In genomic region chr5:20113930-20114329, GRCh38 we compare ENCODE assay signal across 22 cellular contexts.
DNase-seq lines count a peak whose midpoint lies in the region; ATAC-seq, FAIRE-seq and TF ChIP-seq lines count a peak whose summit lies in the region.
"Had no signal": no experiment of that assay in that cellular context is flagged by ENCODE, and none has a peak within 500 bp of the region (broad histone marks: within the 10 kb centered on the region; RNA-seq: fewer than 3 reads in every experiment).

No MANE protein-coding gene starts in this region.

- no peak for ATAC-seq in A549
- ATAC-seq in K562, result no peak
- ATAC-seq: GM12878 had no signal

- 66% methylated on average over 4 of the region's 4 CpGs for WGBS in A549 (ENCODE audit: missing lambda C conversion rate)
- WGBS in K562 (ENCODE audit: insufficient coverage, low coverage, missing lambda C conversion rate), result 0% methylated on average over 4 of the region's 4 CpGs

- DNase-seq in DMS53 (lab: John Stamatoyannopoulos, UW), result peak; percentile 44
- no peak for DNase-seq in DMS53 treated with DMSO at 0.1 percent for 48 hours (lab: John Stamatoyannopoulos, UW; ENCODE audit: unreplicated experiment)
- peak; percentile 56 for DNase-seq in NCI-H748 (lab: John Stamatoyannopoulos, UW; ENCODE audit: unreplicated experiment)
- DNase-seq in NCI-H748 treated with DMSO at 0.1 percent for 48 hours (lab: John Stamatoyannopoulos, UW), result no peak
- DNase-seq in A549 (ENCODE audit: low read depth in 1 of 2, low spot score in 1 of 2), result no peak
- no peak for DNase-seq in K562 (ENCODE audit: extremely low read depth in 1 of 4, low spot score in 3 of 4)
- no peak for DNase-seq in kidney glomerular epithelial cell (lab: John Stamatoyannopoulos, UW)
- DNase-seq: ACHN; BE2C; CD4-positive, alpha-beta memory T cell; CD4-positive, CD25-positive, alpha-beta regulatory T cell; CD8-positive, alpha-beta memory T cell; DMS 273 treated with DMSO at 0.1 percent for 48 hours; DMS79; DND-41; EL; GDM1 had no signal

- H3K4me2 ChIP-seq in A549 (no peak overlapping the region), K562 (ENCODE audit: insufficient read depth, low read length) (no peak overlapping the region)
- H3K4me2 ChIP-seq: BLaER1 had no signal

- H3K4me3 ChIP-seq in A549 (no peak overlapping the region), K562 (no peak overlapping the region)
- H3K4me3 ChIP-seq: BLaER1, GM12878 had no signal

- no peak overlapping the region for H2AFZ ChIP-seq in K562 (ENCODE audit: low read depth, low read length)

- TF ChIP-seq RAD21 in A549 (conservative IDR thresholded peaks at IDR 0.05 in 1 of 2, IDR thresholded peaks at IDR 0.05 in 1 of 2) (no peak), K562 (CRISPR knock-in tag; conservative IDR thresholded peaks at IDR 0.05 in 1 of 2, IDR thresholded peaks at IDR 0.05 in 1 of 2) (no peak)

- TF ChIP-seq CTCF in A549 (IDR thresholded peaks at IDR 0.05), result no peak
- TF ChIP-seq CTCF in K562 (IDR thresholded peaks at IDR 0.05 in 2 of 3, conservative IDR thresholded peaks at IDR 0.05 in 1 of 3; ENCODE audit: insufficient read depth in 2 of 3, low read depth in 1 of 3, low read length in 3 of 3), result no peak

- TF ChIP-seq POLR2A in A549 (IDR thresholded peaks at IDR 0.05; ENCODE audit: low read length), result no peak
- TF ChIP-seq POLR2A in K562 (conservative IDR thresholded peaks at IDR 0.05), result no peak

- H3K9ac ChIP-seq in K562 (ENCODE audit: insufficient read depth in 1 of 2, low read depth in 2 of 2, low read length in 2 of 2), result no peak overlapping the region
- H3K9ac ChIP-seq: BLaER1 had no signal

- H3K4me1 ChIP-seq in A549 (no peaks in the 10 kb centered on the region), K562 (replicated peaks in 1 of 2; ENCODE audit: control insufficient read depth in 2 of 2, insufficient read depth in 2 of 2, low read length in 2 of 2) (no peaks in the 10 kb centered on the region)
- H3K4me1 ChIP-seq: BLaER1 had no signal

- H3K27me3 ChIP-seq in K562 (ENCODE audit: control insufficient read depth in 2 of 2, insufficient read depth in 2 of 2, low read length in 2 of 2), result no peaks in the 10 kb centered on the region
- H3K27me3 ChIP-seq: BE2C, BLaER1 had no signal

- H3K9me1 ChIP-seq in K562 (ENCODE audit: control insufficient read depth, insufficient read depth, low read length), result no peaks in the 10 kb centered on the region

- H3K9me3 ChIP-seq in A549 (no peaks in the 10 kb centered on the region), K562 (replicated peaks; ENCODE audit: control insufficient read depth, insufficient read depth, low read depth, low read length) (no peaks in the 10 kb centered on the region)
- H3K9me3 ChIP-seq: BE2C, BLaER1 had no signal

- intact Hi-C loops in K562 (cut with micrococcal nuclease), result no loop called here

- H3K79me2 ChIP-seq in K562 (ENCODE audit: control insufficient read depth, insufficient read depth, low read length), result no peaks in the 10 kb centered on the region

- no peaks in the 10 kb centered on the region for H4K20me1 ChIP-seq in K562 (replicated peaks; ENCODE audit: control insufficient read depth, insufficient read depth, low read length)
- H4K20me1 ChIP-seq: BLaER1 had no signal

- CTCF ChIA-PET in A549 (lab: Yijun Ruan, JAX) (no interaction called here), K562 (lab: Yijun Ruan, JAX; ENCODE audit: low intra/inter-chr PET ratio) (no interaction called here)

- H3K27ac ChIP-seq in A549 (no peak overlapping the region), K562 (ENCODE audit: extremely low read depth, low read depth, low read length) (no peak overlapping the region)
- H3K27ac ChIP-seq: 22Rv1, BLaER1 had no signal

- FAIRE-seq in A549 (lab: Jason Lieb, UNC) (no peak), K562 (lab: Jason Lieb, UNC) (no peak)
- FAIRE-seq: GM12878, GM12892, GM18507 had no signal

- POLR2A ChIA-PET in A549 (lab: Yijun Ruan, JAX), result no interaction called here
- POLR2A ChIA-PET in K562 (lab: Yijun Ruan, JAX), result no interaction called here

- BruUV-seq in K562 (replicated peaks; lab: Mats Ljungman, UMichigan), result no TSS peak

- TF ChIP-seq EP300 in A549 (IDR thresholded peaks at IDR 0.05), result no peak
- TF ChIP-seq EP300 in K562 (IDR thresholded peaks at IDR 0.05; ENCODE audit: low read length), result no peak

- in situ Hi-C loops in K562 (cut with MboI), result no loop called here

- H3K36me3 ChIP-seq in K562 (ENCODE audit: control insufficient read depth, insufficient read depth, low read length), result no peaks in the 10 kb centered on the region
- H3K36me3 ChIP-seq: BE2C, BLaER1 had no signal

TF ChIP-seq in A549, 52 proteins besides CTCF, POLR2A, EP300 and RAD21:
- TF ChIP-seq MAFK (IDR thresholded peaks at IDR 0.05; ENCODE audit: partially characterized antibody), result peak; percentile 51
- no peak for TF ChIP-seq EHMT2 (IDR thresholded peaks at IDR 0.05; ENCODE audit: low read depth)
- no peak for TF ChIP-seq RCOR1 (IDR thresholded peaks at IDR 0.05; ENCODE audit: low read depth, low read length)

TF ChIP-seq in K562, 482 proteins besides CTCF, POLR2A, EP300 and RAD21 (continues in another document):
- TF ChIP-seq ZC3H4 (CRISPR knock-in tag; IDR thresholded peaks at IDR 0.05; ENCODE audit: borderline replicate concordance) (no peak), ZNF316 (IDR thresholded peaks at IDR 0.05) (peak; percentile 30; the same call in 1 of the 2 replicates)
- TF ChIP-seq, protein P1, sequence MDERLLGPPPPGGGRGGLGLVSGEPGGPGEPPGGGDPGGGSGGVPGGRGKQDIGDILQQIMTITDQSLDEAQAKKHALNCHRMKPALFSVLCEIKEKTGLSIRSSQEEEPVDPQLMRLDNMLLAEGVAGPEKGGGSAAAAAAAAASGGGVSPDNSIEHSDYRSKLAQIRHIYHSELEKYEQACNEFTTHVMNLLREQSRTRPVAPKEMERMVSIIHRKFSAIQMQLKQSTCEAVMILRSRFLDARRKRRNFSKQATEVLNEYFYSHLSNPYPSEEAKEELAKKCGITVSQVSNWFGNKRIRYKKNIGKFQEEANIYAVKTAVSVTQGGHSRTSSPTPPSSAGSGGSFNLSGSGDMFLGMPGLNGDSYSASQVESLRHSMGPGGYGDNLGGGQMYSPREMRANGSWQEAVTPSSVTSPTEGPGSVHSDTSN (CRISPR knock-in tag; IDR thresholded peaks at IDR 0.05; ENCODE audit: low read depth), result no peak
- TF ChIP-seq, protein P1 (tag; conservative IDR thresholded peaks at IDR 0.05; ENCODE audit: low read depth), result no peak
- TF ChIP-seq, protein P2, sequence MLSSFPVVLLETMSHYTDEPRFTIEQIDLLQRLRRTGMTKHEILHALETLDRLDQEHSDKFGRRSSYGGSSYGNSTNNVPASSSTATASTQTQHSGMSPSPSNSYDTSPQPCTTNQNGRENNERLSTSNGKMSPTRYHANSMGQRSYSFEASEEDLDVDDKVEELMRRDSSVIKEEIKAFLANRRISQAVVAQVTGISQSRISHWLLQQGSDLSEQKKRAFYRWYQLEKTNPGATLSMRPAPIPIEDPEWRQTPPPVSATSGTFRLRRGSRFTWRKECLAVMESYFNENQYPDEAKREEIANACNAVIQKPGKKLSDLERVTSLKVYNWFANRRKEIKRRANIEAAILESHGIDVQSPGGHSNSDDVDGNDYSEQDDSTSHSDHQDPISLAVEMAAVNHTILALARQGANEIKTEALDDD (IDR thresholded peaks at IDR 0.05), result no peak
- TF ChIP-seq, protein P3, sequence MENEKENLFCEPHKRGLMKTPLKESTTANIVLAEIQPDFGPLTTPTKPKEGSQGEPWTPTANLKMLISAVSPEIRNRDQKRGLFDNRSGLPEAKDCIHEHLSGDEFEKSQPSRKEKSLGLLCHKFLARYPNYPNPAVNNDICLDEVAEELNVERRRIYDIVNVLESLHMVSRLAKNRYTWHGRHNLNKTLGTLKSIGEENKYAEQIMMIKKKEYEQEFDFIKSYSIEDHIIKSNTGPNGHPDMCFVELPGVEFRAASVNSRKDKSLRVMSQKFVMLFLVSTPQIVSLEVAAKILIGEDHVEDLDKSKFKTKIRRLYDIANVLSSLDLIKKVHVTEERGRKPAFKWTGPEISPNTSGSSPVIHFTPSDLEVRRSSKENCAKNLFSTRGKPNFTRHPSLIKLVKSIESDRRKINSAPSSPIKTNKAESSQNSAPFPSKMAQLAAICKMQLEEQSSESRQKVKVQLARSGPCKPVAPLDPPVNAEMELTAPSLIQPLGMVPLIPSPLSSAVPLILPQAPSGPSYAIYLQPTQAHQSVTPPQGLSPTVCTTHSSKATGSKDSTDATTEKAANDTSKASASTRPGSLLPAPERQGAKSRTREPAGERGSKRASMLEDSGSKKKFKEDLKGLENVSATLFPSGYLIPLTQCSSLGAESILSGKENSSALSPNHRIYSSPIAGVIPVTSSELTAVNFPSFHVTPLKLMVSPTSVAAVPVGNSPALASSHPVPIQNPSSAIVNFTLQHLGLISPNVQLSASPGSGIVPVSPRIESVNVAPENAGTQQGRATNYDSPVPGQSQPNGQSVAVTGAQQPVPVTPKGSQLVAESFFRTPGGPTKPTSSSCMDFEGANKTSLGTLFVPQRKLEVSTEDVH (IDR thresholded peaks at IDR 0.05; ENCODE audit: low read depth, partially characterized antibody), result no peak

Comparison
In these comparisons a context has a peak if more than half of its experiments do, and no peak if none do; other contexts are left out.
1. DNase-seq: peak in DMS53 (single experiment) and NCI-H748 (single experiment); none in DMS53 treated with DMSO at 0.1 percent for 48 hours (single experiment), NCI-H748 treated with DMSO at 0.1 percent for 48 hours (single experiment), A549 (0 of 2), K562 (0 of 4) and kidney glomerular epithelial cell (single experiment).